ENCODE assay signal across 35 cellular contexts in genomic region chr9:80635065-80635464, GRCh38.
"Had no signal": no experiment of that assay in that cellular context is flagged by ENCODE, and none has a peak within 500 bp of the region (broad histone marks: within the 10 kb centered on the region; RNA-seq: fewer than 3 reads in every experiment).

No MANE protein-coding gene starts in this region.

- H3K36me3 ChIP-seq: adrenal gland, brain microvascular endothelial cell, breast epithelium had no signal

- H3K4me1 ChIP-seq: adrenal gland, body of pancreas, breast epithelium had no signal

- H3K27ac ChIP-seq: adrenal gland, body of pancreas, brain microvascular endothelial cell, breast epithelium, VCaP had no signal

- DNase-seq: activated CD4-positive, alpha-beta memory T cell treated with anti-CD3 and anti-CD28 coated beads, Interleukin-2, amount 10 ng/mL, durations not matched to agents 7 days and 5 days; activated CD4-positive, alpha-beta T cell treated with anti-CD3 and anti-CD28 coated beads for 1 hour; activated CD4-positive, alpha-beta T cell treated with anti-CD3 and anti-CD28 coated beads for 36 hours; activated CD4-positive, alpha-beta T cell treated with anti-CD3 and anti-CD28 coated beads for 48 hours; activated CD4-positive, alpha-beta T cell treated with anti-CD3 and anti-CD28 coated beads, Interleukin-2, amount 10 ng/mL, durations not matched to agents 7 days and 5 days; activated CD4-positive, alpha-beta T cell treated with anti-CD3 and anti-CD28 coated beads, Interleukin-2, amount 50 U/mL, for 48 hours; activated CD4-positive, CD25-positive, alpha-beta regulatory T cell; activated CD8-positive, alpha-beta memory T cell treated with anti-CD3 and anti-CD28 coated beads for 24 hours; activated CD8-positive, alpha-beta memory T cell treated with anti-CD3 and anti-CD28 coated beads, Interleukin-2, amount 10 ng/mL, durations not matched to agents 7 days and 5 days; activated CD8-positive, alpha-beta memory T cell treated with anti-CD3 and anti-CD28 coated beads, Interleukin-2, amount 50 U/mL, for 48 hours; activated CD8-positive, alpha-beta T cell treated with anti-CD3 and anti-CD28 coated beads, Interleukin-2, amount 10 ng/mL, durations not matched to agents 7 days and 5 days; activated effector memory CD4-positive, alpha-beta T cell treated with anti-CD3 and anti-CD28 coated beads, Interleukin-2, amount 50 U/mL, for 16 hours; activated gamma-delta T cell treated with Interleukin-2 at 50 U/mL for 16 hours; activated naive CD4-positive, alpha-beta T cell; activated naive CD4-positive, alpha-beta T cell treated with anti-CD3 and anti-CD28 coated beads for 36 hours; activated naive CD4-positive, alpha-beta T cell treated with anti-CD3 and anti-CD28 coated beads, Interleukin-2, amount 50 U/mL, for 16 hours; activated naive CD8-positive, alpha-beta T cell treated with anti-CD3 and anti-CD28 coated beads for 36 hours; activated T-cell treated with anti-CD3 and anti-CD28 coated beads, Interleukin-2, amount 50 U/mL, for 24 hours; activated T-cell treated with anti-CD3 and anti-CD28 coated beads, Interleukin-2, amount 50 U/mL, for 48 hours; adrenal gland; amniotic stem cell; aorta; body of pancreas; brain microvascular endothelial cell; central memory CD4-positive, alpha-beta T cell; T-helper 1 cell; T-helper 2 cell; T-helper 9 cell had no signal

- ATAC-seq: activated CD4-positive, alpha-beta T cell treated with anti-CD3 and anti-CD28 coated beads for 36 hours; activated CD4-positive, CD25-positive, alpha-beta regulatory T cell treated with anti-CD3 and anti-CD28 coated beads, Interleukin-2, amount 50 U/mL, for 24 hours; activated CD8-positive, alpha-beta memory T cell treated with anti-CD3 and anti-CD28 coated beads, Interleukin-2, amount 10 ng/mL, durations not matched to agents 7 days and 5 days; activated CD8-positive, alpha-beta T cell treated with anti-CD3 and anti-CD28 coated beads, Interleukin-2, amount 10 ng/mL, durations not matched to agents 7 days and 5 days; activated naive CD4-positive, alpha-beta T cell treated with anti-CD3 and anti-CD28 coated beads, Interleukin-2, amount 50 U/mL, for 72 hours; activated T-helper 17 cell treated with anti-CD3 and anti-CD28 coated beads, Interleukin-2, amount 50 U/mL, for 72 hours; body of pancreas had no signal

- FAIRE-seq: astrocyte, TTC549 had no signal

- H3K27me3 ChIP-seq: adrenal gland, body of pancreas, brain microvascular endothelial cell, breast epithelium had no signal

- H3K4me3 ChIP-seq: adrenal gland, body of pancreas, breast epithelium had no signal
